ENCODE assay signal across 1 cellular context in genomic region chr6:34243131-34243771, GRCh38.
TF ChIP-seq lines count a peak whose summit lies in the region.

No MANE protein-coding gene starts in this region.

TF ChIP-seq in GM23338, 12 proteins besides CTCF, POLR2A, EP300 and RAD21 (continued from another document):
- TF ChIP-seq, protein P1, sequence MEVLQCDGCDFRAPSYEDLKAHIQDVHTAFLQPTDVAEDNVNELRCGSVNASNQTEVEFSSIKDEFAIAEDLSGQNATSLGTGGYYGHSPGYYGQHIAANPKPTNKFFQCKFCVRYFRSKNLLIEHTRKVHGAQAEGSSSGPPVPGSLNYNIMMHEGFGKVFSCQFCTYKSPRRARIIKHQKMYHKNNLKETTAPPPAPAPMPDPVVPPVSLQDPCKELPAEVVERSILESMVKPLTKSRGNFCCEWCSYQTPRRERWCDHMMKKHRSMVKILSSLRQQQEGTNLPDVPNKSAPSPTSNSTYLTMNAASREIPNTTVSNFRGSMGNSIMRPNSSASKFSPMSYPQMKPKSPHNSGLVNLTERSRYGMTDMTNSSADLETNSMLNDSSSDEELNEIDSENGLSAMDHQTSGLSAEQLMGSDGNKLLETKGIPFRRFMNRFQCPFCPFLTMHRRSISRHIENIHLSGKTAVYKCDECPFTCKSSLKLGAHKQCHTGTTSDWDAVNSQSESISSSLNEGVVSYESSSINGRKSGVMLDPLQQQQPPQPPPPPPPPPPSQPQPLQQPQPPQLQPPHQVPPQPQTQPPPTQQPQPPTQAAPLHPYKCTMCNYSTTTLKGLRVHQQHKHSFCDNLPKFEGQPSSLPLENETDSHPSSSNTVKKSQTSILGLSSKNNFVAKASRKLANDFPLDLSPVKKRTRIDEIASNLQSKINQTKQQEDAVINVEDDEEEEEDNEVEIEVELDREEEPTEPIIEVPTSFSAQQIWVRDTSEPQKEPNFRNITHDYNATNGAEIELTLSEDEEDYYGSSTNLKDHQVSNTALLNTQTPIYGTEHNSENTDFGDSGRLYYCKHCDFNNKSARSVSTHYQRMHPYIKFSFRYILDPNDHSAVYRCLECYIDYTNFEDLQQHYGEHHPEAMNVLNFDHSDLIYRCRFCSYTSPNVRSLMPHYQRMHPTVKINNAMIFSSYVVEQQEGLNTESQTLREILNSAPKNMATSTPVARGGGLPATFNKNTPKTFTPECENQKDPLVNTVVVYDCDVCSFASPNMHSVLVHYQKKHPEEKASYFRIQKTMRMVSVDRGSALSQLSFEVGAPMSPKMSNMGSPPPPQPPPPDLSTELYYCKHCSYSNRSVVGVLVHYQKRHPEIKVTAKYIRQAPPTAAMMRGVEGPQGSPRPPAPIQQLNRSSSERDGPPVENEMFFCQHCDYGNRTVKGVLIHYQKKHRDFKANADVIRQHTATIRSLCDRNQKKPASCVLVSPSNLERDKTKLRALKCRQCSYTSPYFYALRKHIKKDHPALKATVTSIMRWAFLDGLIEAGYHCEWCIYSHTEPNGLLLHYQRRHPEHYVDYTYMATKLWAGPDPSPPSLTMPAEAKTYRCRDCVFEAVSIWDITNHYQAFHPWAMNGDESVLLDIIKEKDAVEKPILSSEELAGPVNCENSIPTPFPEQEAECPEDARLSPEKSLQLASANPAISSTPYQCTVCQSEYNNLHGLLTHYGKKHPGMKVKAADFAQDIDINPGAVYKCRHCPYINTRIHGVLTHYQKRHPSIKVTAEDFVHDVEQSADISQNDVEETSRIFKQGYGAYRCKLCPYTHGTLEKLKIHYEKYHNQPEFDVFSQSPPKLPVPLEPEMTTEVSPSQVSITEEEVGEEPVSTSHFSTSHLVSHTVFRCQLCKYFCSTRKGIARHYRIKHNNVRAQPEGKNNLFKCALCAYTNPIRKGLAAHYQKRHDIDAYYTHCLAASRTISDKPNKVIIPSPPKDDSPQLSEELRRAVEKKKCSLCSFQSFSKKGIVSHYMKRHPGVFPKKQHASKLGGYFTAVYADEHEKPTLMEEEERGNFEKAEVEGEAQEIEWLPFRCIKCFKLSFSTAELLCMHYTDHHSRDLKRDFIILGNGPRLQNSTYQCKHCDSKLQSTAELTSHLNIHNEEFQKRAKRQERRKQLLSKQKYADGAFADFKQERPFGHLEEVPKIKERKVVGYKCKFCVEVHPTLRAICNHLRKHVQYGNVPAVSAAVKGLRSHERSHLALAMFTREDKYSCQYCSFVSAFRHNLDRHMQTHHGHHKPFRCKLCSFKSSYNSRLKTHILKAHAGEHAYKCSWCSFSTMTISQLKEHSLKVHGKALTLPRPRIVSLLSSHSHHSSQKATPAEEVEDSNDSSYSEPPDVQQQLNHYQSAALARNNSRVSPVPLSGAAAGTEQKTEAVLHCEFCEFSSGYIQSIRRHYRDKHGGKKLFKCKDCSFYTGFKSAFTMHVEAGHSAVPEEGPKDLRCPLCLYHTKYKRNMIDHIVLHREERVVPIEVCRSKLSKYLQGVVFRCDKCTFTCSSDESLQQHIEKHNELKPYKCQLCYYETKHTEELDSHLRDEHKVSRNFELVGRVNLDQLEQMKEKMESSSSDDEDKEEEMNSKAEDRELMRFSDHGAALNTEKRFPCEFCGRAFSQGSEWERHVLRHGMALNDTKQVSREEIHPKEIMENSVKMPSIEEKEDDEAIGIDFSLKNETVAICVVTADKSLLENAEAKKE (CRISPR knock-in tag; IDR thresholded peaks at IDR 0.05) = no peak
